Comparison of ENCODE assay signal across 11 cellular contexts in genomic region chr17:27552467-27552779, GRCh38.
A peak's percentile ranks its signal among the peaks of the same experiment; 100 is the strongest.
DNase-seq lines count a peak whose midpoint lies in the region; ATAC-seq and TF ChIP-seq lines count a peak whose summit lies in the region.
"Had no signal": no experiment of that assay in that cellular context is flagged by ENCODE, and none has a peak within 500 bp of the region (broad histone marks: within the 10 kb centered on the region; RNA-seq: fewer than 3 reads in every experiment).

No MANE protein-coding gene starts in this region.

- H3K4me3 ChIP-seq in AG10803 (ENCODE audit: low read length): no peak overlapping the region
- H3K4me3 ChIP-seq: GM23338 had no signal

- peak; percentile 51 for DNase-seq in AG10803 (ENCODE audit: low read depth)
- DNase-seq in HPDE6-E6E7 (ENCODE audit: extremely low spot score): peak; percentile 68
- DNase-seq in amniotic stem cell (lab: John Stamatoyannopoulos, UW): peak; percentile 40
- no peak for DNase-seq in left colon
- no peak for DNase-seq in NCI-H1092 (lab: John Stamatoyannopoulos, UW)
- no peak for DNase-seq in NOMO-1 treated with dmso at 0.1 percent for 144 hours (lab: John Stamatoyannopoulos, UW; ENCODE audit: unreplicated experiment)
- DNase-seq: activated CD8-positive, alpha-beta memory T cell treated with anti-CD3 and anti-CD28 coated beads, Interleukin-2, amount 50 U/mL, for 4 hours had no signal

- intact Hi-C loops in left colon (cut with DNase I, micrococcal nuclease): no loop called here

- TF ChIP-seq CTCF in AG10803 (conservative IDR thresholded peaks at IDR 0.05; ENCODE audit: low read length): no peak

- ATAC-seq in left colon: peak; percentile 20
- no peak for ATAC-seq in activated CD4-positive, CD25-positive, alpha-beta regulatory T cell treated with anti-CD3 and anti-CD28 coated beads, Interleukin-2, amount 50 U/mL, for 24 hours
- ATAC-seq in GM21526 (IDR thresholded peaks at IDR 0.05; ENCODE audit: low FRiP score, unreplicated experiment): no peak
- ATAC-seq: GM23338; naive thymus-derived CD8-positive, alpha-beta T cell had no signal

Comparison
In these comparisons a context has a peak if more than half of its experiments do, and no peak if none do; other contexts are left out.
1. DNase-seq: peak in AG10803 (single experiment), HPDE6-E6E7 (single experiment) and amniotic stem cell (single experiment); none in left colon (0 of 2), NCI-H1092 (single experiment) and NOMO-1 treated with dmso at 0.1 percent for 144 hours (single experiment).